In the genomic region with DNA sequence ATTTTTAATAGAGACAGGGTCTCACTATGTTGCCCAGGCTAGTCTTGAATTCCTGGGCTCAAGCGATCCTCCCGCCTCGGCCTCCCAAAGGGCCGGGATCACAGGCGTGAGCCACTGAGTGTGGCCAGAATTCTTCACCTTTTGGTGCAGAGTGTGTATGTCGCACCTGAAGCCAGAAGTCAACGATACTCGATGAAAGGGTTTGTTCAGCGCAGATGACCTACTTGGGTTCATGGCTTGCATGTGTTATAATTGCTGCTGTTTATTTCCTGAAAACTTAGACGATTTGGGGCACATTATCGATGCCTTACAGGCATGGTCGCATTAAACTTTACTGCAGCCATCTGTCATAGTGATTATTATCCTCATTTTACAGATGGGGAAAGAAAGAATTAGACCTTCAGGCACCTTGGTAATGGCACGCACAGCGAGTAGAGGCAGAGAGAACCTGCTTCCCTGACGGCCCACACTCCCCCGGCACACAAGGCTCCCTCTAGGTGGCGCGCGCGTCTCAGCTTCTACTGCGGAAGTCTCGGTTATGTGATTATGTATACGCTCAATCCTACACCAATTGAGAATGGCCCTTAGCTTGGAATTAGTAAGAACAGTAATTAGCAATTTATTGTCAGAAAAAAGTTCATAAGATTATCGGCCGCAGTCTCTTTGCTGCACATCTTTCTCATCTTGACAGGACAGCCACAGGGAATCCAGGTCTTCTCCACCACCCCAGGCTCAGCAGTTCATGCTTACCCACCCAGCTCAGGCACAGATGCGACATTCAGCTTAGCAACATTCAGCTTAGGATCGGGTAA, we compare ENCODE assay signal across 8 cellular contexts.
DNase-seq lines count a peak whose midpoint lies in the region; ATAC-seq lines count a peak whose summit lies in the region.

No MANE protein-coding gene starts in this region.

- peak; percentile 82 for ATAC-seq in GM19438 (IDR thresholded peaks at IDR 0.05; ENCODE audit: low read depth, unreplicated experiment)
- peak; percentile 73 for ATAC-seq in HG03571 (IDR thresholded peaks at IDR 0.05; ENCODE audit: unreplicated experiment)

- peak in 12 of 14 donors; percentile 26 to 79 (median 45) for DNase-seq in C1 segment of cervical spinal cord (lab: John Stamatoyannopoulos, UW)
- DNase-seq in NCI-H748 treated with DMSO at 0.1 percent for 48 hours (lab: John Stamatoyannopoulos, UW): peak; percentile 96
- DNase-seq in activated CD4-positive, alpha-beta T cell treated with anti-CD3 and anti-CD28 coated beads, Interleukin-2, amount 50 U/mL, for 24 hours (ENCODE audit: low read depth in 1 of 2, low spot score in 1 of 2): peak; percentile 71 to 74
- DNase-seq in dedifferentiated amniotic fluid mesenchymal stem cell (ENCODE audit: extremely low spot score): peak; percentile 71
- DNase-seq in lung microvascular endothelial cell (ENCODE audit: low read depth in 2 of 2): peak; percentile 77
- DNase-seq in stimulated activated CD4-positive, alpha-beta T cell treated with anti-CD3 and anti-CD28 coated beads, TNF-alpha, amount 100 ng/mL, for 24 hours (ENCODE audit: low read depth in 3 of 3): peak; percentile 66 to 86 (median 74)

Comparison
In these comparisons a context has a peak if more than half of its experiments do, and no peak if none do; other contexts are left out.
1. Peak in every context shown above with its lines: DNase-seq and ATAC-seq.
2. DNase-seq: peak in every context shown above with its lines; median percentile 96 in NCI-H748 treated with DMSO at 0.1 percent for 48 hours; 77 in lung microvascular endothelial cell; 74 in stimulated activated CD4-positive, alpha-beta T cell treated with anti-CD3 and anti-CD28 coated beads, TNF-alpha, amount 100 ng/mL, for 24 hours; 72 in activated CD4-positive, alpha-beta T cell treated with anti-CD3 and anti-CD28 coated beads, Interleukin-2, amount 50 U/mL, for 24 hours; 71 in dedifferentiated amniotic fluid mesenchymal stem cell; 45 in C1 segment of cervical spinal cord.